ENCODE assay signal across 9 cellular contexts in the genomic region with DNA sequence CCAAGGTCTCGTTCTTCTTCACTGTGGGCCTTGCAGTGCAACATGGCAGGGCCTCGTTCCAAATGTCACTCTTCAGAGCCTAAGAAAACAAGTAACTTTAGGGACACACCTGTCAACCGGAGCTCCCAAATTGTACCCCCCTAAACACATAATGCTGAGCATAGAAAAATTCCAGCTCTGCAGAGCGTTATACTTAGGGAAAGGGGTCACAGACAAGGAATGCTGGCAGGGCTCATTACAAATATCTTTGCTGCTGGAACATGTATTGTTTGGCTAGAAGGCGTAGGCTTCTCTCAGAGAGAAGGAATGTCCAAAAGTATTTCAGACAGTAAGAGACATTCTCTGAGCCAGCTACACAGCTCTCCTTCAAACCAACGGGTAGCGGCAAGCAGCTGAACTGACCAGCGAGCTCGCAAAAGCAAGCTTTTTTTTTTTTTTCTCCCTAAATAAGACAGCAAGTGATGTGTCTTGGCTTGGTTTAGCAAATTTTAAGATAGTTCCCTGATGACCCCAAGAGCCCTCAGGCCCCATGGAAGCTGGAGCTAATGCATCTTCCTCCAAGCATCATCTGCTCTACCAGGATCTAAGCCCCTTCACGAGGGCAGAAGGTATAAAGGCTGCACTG. TPM values are rescaled to one million over a fixed set of nuclear protein-coding genes. Genes with fewer than 3 reads are reported as not detected.
DNase-seq lines count a peak whose midpoint lies in the region; ATAC-seq and TF ChIP-seq lines count a peak whose summit lies in the region.
"Had no signal": no experiment of that assay in that cellular context is flagged by ENCODE, and none has a peak within 500 bp of the region (broad histone marks: within the 10 kb centered on the region; RNA-seq: fewer than 3 reads in every experiment).

No MANE protein-coding gene starts in this region.

- H3K4me1 ChIP-seq in ACC112 (ENCODE audit: control insufficient read depth, insufficient read depth, low read length, unreplicated experiment) (peaks cover 87% of the 10 kb centered on the region), Peyer's patch (peaks cover 3 to 8% (median 7%) of the 10 kb centered on the region in 4 donors)

- DNase-seq in Peyer's patch (no peak), neural crest cell (ENCODE audit: low read depth, low spot score) (no peak)
- DNase-seq in activated T-cell treated with anti-CD3 and anti-CD28 coated beads, Interleukin-2, amount 50 U/mL, for 4 hours: no peak
- DNase-seq: CD4-positive, alpha-beta memory T cell had no signal

- H3K4me3 Mint-ChIP-seq in neural crest cell: no peak overlapping the region
- H3K4me3 Mint-ChIP-seq in activated T-cell treated with anti-CD3 and anti-CD28 coated beads, Interleukin-2, amount 50 U/mL, for 4 hours: no peak overlapping the region
- H3K4me3 Mint-ChIP-seq: CD4-positive, alpha-beta memory T cell had no signal

- peak overlapping the region; percentile 58 for H3K4me3 ChIP-seq in ACC112 (ENCODE audit: low read depth, low read length)
- no peak overlapping the region for H3K4me3 ChIP-seq in Peyer's patch

- no peaks in the 10 kb centered on the region for H3K27me3 Mint-ChIP-seq in neural crest cell (ENCODE audit: low read depth)
- H3K27me3 Mint-ChIP-seq in activated T-cell treated with anti-CD3 and anti-CD28 coated beads, Interleukin-2, amount 50 U/mL, for 4 hours (ENCODE audit: low read depth): no peaks in the 10 kb centered on the region
- H3K27me3 Mint-ChIP-seq: CD4-positive, alpha-beta memory T cell had no signal

- peaks cover 22% of the 10 kb centered on the region for H3K36me3 Mint-ChIP-seq in neural crest cell (ENCODE audit: low read depth)
- peaks cover 24% of the 10 kb centered on the region for H3K36me3 Mint-ChIP-seq in activated T-cell treated with anti-CD3 and anti-CD28 coated beads, Interleukin-2, amount 50 U/mL, for 4 hours (ENCODE audit: insufficient read depth)

- peak overlapping the region; percentile 87 for H3K27ac Mint-ChIP-seq in neural crest cell (ENCODE audit: unreplicated experiment)

- peak; percentile 45 for ATAC-seq in esophagus mucosa
- no peak for ATAC-seq in GM19324 (IDR thresholded peaks at IDR 0.05; ENCODE audit: low FRiP score, unreplicated experiment)
- no peak for ATAC-seq in HG02870 (IDR thresholded peaks at IDR 0.05; ENCODE audit: unreplicated experiment)
- no peak for ATAC-seq in activated T-cell treated with anti-CD3 and anti-CD28 coated beads, Interleukin-2, amount 50 U/mL, for 4 hours
- ATAC-seq in HG03159 (IDR thresholded peaks at IDR 0.05; ENCODE audit: unreplicated experiment): no peak

- peaks cover 83% of the 10 kb centered on the region for H3K79me2 ChIP-seq in ACC112 (ENCODE audit: control insufficient read depth, insufficient read depth, low read length, unreplicated experiment)

- H3K27me3 ChIP-seq in ACC112 (ENCODE audit: insufficient read depth, low read length): no peaks in the 10 kb centered on the region
- no peaks in the 10 kb centered on the region for H3K27me3 ChIP-seq in Peyer's patch

- TF ChIP-seq CTCF in Peyer's patch (IDR thresholded peaks at IDR 0.05) (no peak), neural crest cell (conservative IDR thresholded peaks at IDR 0.05) (no peak)

- no peaks in the 10 kb centered on the region for H3K9me3 ChIP-seq in Peyer's patch

- no peaks in the 10 kb centered on the region for H3K9me3 Mint-ChIP-seq in neural crest cell
- H3K9me3 Mint-ChIP-seq in activated T-cell treated with anti-CD3 and anti-CD28 coated beads, Interleukin-2, amount 50 U/mL, for 4 hours: no peaks in the 10 kb centered on the region
- H3K9me3 Mint-ChIP-seq: CD4-positive, alpha-beta memory T cell had no signal

- H3K27ac ChIP-seq in ACC112 (ENCODE audit: low read depth, low read length) (peak overlapping the region; percentile 99), Peyer's patch (peak overlapping the region; percentile 44 to 81 (median 63))

- no peak for TF ChIP-seq POLR2A in Peyer's patch (IDR thresholded peaks at IDR 0.05)

- H3K36me3 ChIP-seq in ACC112 (ENCODE audit: insufficient read depth, low read length) (peaks cover 47% of the 10 kb centered on the region), Peyer's patch (no peaks in the 10 kb centered on the region)

- no peak overlapping the region for H2AFZ ChIP-seq in ACC112 (ENCODE audit: low read length, unreplicated experiment)

- H3K4me1 Mint-ChIP-seq in neural crest cell: peaks cover 54% of the 10 kb centered on the region
- peaks cover 24% of the 10 kb centered on the region for H3K4me1 Mint-ChIP-seq in activated T-cell treated with anti-CD3 and anti-CD28 coated beads, Interleukin-2, amount 50 U/mL, for 4 hours (ENCODE audit: low read depth)

RNA-seq across cellular contexts. Expression of a gene that starts 24.5 kb away (rescaled TPM):
- total RNA-seq in Peyer's patch (10 to 100 TPM; 11.6 to 35.5 (median 23.3) TPM), esophagus mucosa (16.0 TPM), neural crest cell (32.9 and 34.3 TPM in 2 replicates)
- 10 to 100 TPM; 17.0 to 20.7 (median 18.2) TPM for total RNA-seq in activated T-cell treated with anti-CD3 and anti-CD28 coated beads, Interleukin-2, amount 50 U/mL, for 4 hours

RNA-seq across cellular contexts. Expression of a gene that starts 47.0 kb away (rescaled TPM):
- total RNA-seq in Peyer's patch (1 to 10 TPM in 1 of 4 donors, not detected in 3; 1.2 TPM), esophagus mucosa (not detected), neural crest cell (not detected in 2 replicates)
- not detected for total RNA-seq in activated T-cell treated with anti-CD3 and anti-CD28 coated beads, Interleukin-2, amount 50 U/mL, for 4 hours
- total RNA-seq: CD4-positive, alpha-beta memory T cell had no signal
